8 cellular contexts compared by ENCODE assay signal in genomic region chrX:24148535-24149345, GRCh38. TPM values are rescaled to one million over a fixed set of nuclear protein-coding genes. Genes with fewer than 3 reads are reported as not detected.
DNase-seq lines count a peak whose midpoint lies in the region; ATAC-seq and TF ChIP-seq lines count a peak whose summit lies in the region.

No MANE protein-coding gene starts in this region.

- no peaks in the 10 kb centered on the region for H3K36me3 Mint-ChIP-seq in mesothelial cell of epicardium

- peak; percentile 12 for ATAC-seq in GM21528 (IDR thresholded peaks at IDR 0.05; ENCODE audit: low FRiP score, unreplicated experiment)
- ATAC-seq in upper lobe of right lung, result no peak

- H3K4me3 ChIP-seq in BJ (ENCODE audit: low read depth, low read length) (peak overlapping the region; percentile 73), colonic mucosa (peak overlapping the region; percentile 64), upper lobe of right lung (peak overlapping the region; percentile 48)

- peak overlapping the region; percentile 73 to 95 for H3K9ac ChIP-seq in colonic mucosa (ENCODE audit: low read depth in 2 of 2, low read length in 2 of 2)

- POLR2A ChIA-PET in BJ (lab: Charles Lee), result no interaction called here

- DNase-seq in BJ (ENCODE audit: low read depth) (peak; percentile 25), RKO (ENCODE audit: low spot score) (peak; percentile 55), colonic mucosa (peak; percentile 41), mesothelial cell of epicardium (ENCODE audit: low spot score in 2 of 2, unreplicated experiment in 2 of 2) (peak in 1 of 2 experiments; percentile 26), upper lobe of right lung (no peak), KG1 (lab: John Stamatoyannopoulos, UW) (no peak)
- DNase-seq in stimulated activated CD4-positive, alpha-beta T cell treated with anti-CD3 and anti-CD28 coated beads, Interleukin-1b, Interleukin-23, amount 100 ng/mL, for 48 hours, result no peak

- no peaks in the 10 kb centered on the region for H3K27me3 Mint-ChIP-seq in mesothelial cell of epicardium (ENCODE audit: low read depth)

- H3K27ac ChIP-seq in colonic mucosa (peak overlapping the region; percentile 96), upper lobe of right lung (peak overlapping the region; percentile 95)

- intact Hi-C loops in colonic mucosa (cut with DNase I) (no loop called here), upper lobe of right lung (cut with DNase I) (no loop called here)

- H3K36me3 ChIP-seq in BJ (ENCODE audit: control insufficient read depth, insufficient read depth, low read length) (no peaks in the 10 kb centered on the region), colonic mucosa (peaks cover 4% of the 10 kb centered on the region), upper lobe of right lung (no peaks in the 10 kb centered on the region)

- H3K27me3 ChIP-seq in BJ (ENCODE audit: control insufficient read depth, insufficient read depth, low read length), result no peaks in the 10 kb centered on the region
- no peaks in the 10 kb centered on the region for H3K27me3 ChIP-seq in colonic mucosa
- H3K27me3 ChIP-seq in upper lobe of right lung, result no peaks in the 10 kb centered on the region

- peak overlapping the region; percentile 100 for H3K27ac Mint-ChIP-seq in mesothelial cell of epicardium

- no peak for TF ChIP-seq CTCF in BJ (IDR thresholded peaks at IDR 0.05; ENCODE audit: insufficient read depth, low read depth, low read length)
- TF ChIP-seq CTCF in colonic mucosa (IDR thresholded peaks at IDR 0.05), result no peak
- no peak for TF ChIP-seq CTCF in mesothelial cell of epicardium (IDR thresholded peaks at IDR 0.05; ENCODE audit: unreplicated experiment)
- no peak for TF ChIP-seq CTCF in upper lobe of right lung (IDR thresholded peaks at IDR 0.05)

- H3K4me3 Mint-ChIP-seq in mesothelial cell of epicardium, result peak overlapping the region; percentile 88

- H3K9me3 Mint-ChIP-seq in mesothelial cell of epicardium, result no peaks in the 10 kb centered on the region

- H3K4me1 ChIP-seq in colonic mucosa (peaks cover 7% of the 10 kb centered on the region), upper lobe of right lung (peaks cover 32% of the 10 kb centered on the region)

- CTCF ChIA-PET in BJ (lab: Yijun Ruan, JAX), result interaction anchor here (0.6 to 0.8 kb wide), 2 partner anchors 14 to 477 kb away, joined by 3 read pairs; no protein-coding TSS in a partner anchor

- H3K9me3 ChIP-seq in colonic mucosa (no peaks in the 10 kb centered on the region), upper lobe of right lung (no peaks in the 10 kb centered on the region)

- peaks cover 70% of the 10 kb centered on the region for H3K4me1 Mint-ChIP-seq in mesothelial cell of epicardium

RNA-seq across cellular contexts. Expression of gene ZFX, which starts 0.8 kb away (rescaled TPM):
- polyA plus RNA-seq in BJ (2011; rRNA removed), result 12.5 and 21.8 TPM in 2 replicates
- 33.0 and 34.1 TPM in 2 replicates for polyA minus RNA-seq in BJ (2011; rRNA and poly(A)+ RNA removed)
- total RNA-seq in colonic mucosa (10 to 100 TPM; 44.0 to 44.4 TPM), mesothelial cell of epicardium (131 to 145 TPM (median 143 TPM) in 3 replicates), upper lobe of right lung (41.5 TPM)

Comparison
In these comparisons a context has a peak if more than half of its experiments do, and no peak if none do; other contexts are left out.
1. DNase-seq: peak in BJ (single experiment), RKO (single experiment) and colonic mucosa (single experiment); none in upper lobe of right lung (single experiment), KG1 (single experiment) and stimulated activated CD4-positive, alpha-beta T cell treated with anti-CD3 and anti-CD28 coated beads, Interleukin-1b, Interleukin-23, amount 100 ng/mL, for 48 hours (single experiment).
2. Peak in every context shown above with its lines, with median percentiles within 50 percentile points of each other: H3K4me3 ChIP-seq.